ENCODE assay signal across 8 cellular contexts in genomic region chr6:36599791-36600209, GRCh38. TPM values are rescaled to one million over a fixed set of nuclear protein-coding genes. Genes with fewer than 3 reads are reported as not detected.
A peak's percentile ranks its signal among the peaks of the same experiment; 100 is the strongest.
DNase-seq lines count a peak whose midpoint lies in the region; ATAC-seq and TF ChIP-seq lines count a peak whose summit lies in the region.

No MANE protein-coding gene starts in this region.

- H3K9me3 ChIP-seq in mesodermal cell (ENCODE audit: control insufficient read depth, low read length) = no peaks in the 10 kb centered on the region

- 84 to 87% methylated on average over 10 to 14 of the region's 14 CpGs for WGBS in mesodermal cell (ENCODE audit: insufficient coverage in 2 of 2), 2 experiments

- peak overlapping the region; percentile 2 for H3K4me3 ChIP-seq in GM08714 (ENCODE audit: low read length)
- peak overlapping the region; percentile 23 for H3K4me3 ChIP-seq in choroid plexus epithelial cell (ENCODE audit: low read depth, low read length)
- H3K4me3 ChIP-seq in mesodermal cell (ENCODE audit: extremely low read depth, insufficient read depth, low read length, poor library complexity, severe bottlenecking) = peak overlapping the region; percentile 97

- H3K36me3 ChIP-seq in mesodermal cell (ENCODE audit: control insufficient read depth, insufficient read depth, low read length) = peaks cover 97% of the 10 kb centered on the region

- peak; percentile 64 for DNase-seq in choroid plexus epithelial cell (ENCODE audit: low read depth)
- peak; percentile 68 for DNase-seq in stimulated activated naive CD4-positive, alpha-beta T cell treated with Interleukin-2 at 50 U/mL for 16 hours (lab: John Stamatoyannopoulos, UW)
- DNase-seq in NCI-H1105 (lab: John Stamatoyannopoulos, UW) = no peak
- DNase-seq in NCI-H1436 (lab: John Stamatoyannopoulos, UW) = no peak

- peaks cover 17% of the 10 kb centered on the region for H3K4me1 ChIP-seq in mesodermal cell (ENCODE audit: control insufficient read depth, insufficient read depth, low read length, poor library complexity, severe bottlenecking)

- peak; percentile 89 for ATAC-seq in activated CD4-positive, CD25-positive, alpha-beta regulatory T cell treated with anti-CD3 and anti-CD28 coated beads, Interleukin-2, amount 50 U/mL, for 24 hours
- no peak for ATAC-seq in GM21381 (IDR thresholded peaks at IDR 0.05; ENCODE audit: unreplicated experiment)

- H3K27ac ChIP-seq in mesodermal cell (ENCODE audit: low read depth, low read length, severe bottlenecking) = peak overlapping the region; percentile 3

- no peak for TF ChIP-seq CTCF in choroid plexus epithelial cell (conservative IDR thresholded peaks at IDR 0.05; ENCODE audit: low read depth, low read length)

RNA-seq across cellular contexts. Expression of gene SRSF3, which starts 5.6 kb away (rescaled TPM):
- 311 TPM for polyA plus RNA-seq in mesodermal cell (2013, experiment 1 of 2)
- 329 TPM for polyA plus RNA-seq in mesodermal cell (2013, experiment 2 of 2)

RNA-seq across cellular contexts. Expression of gene STK38, which starts 52.5 kb away (rescaled TPM):
- polyA plus RNA-seq in mesodermal cell (2013, experiment 1 of 2) = 26.3 TPM
- polyA plus RNA-seq in mesodermal cell (2013, experiment 2 of 2) = 26.2 TPM

Comparison
In these comparisons a context has a peak if more than half of its experiments do, and no peak if none do; other contexts are left out.
1. H3K4me3 ChIP-seq: peak in every context shown above with its lines; median percentile 97 in mesodermal cell; 23 in choroid plexus epithelial cell; 2 in GM08714.
2. DNase-seq: peak in choroid plexus epithelial cell (single experiment) and stimulated activated naive CD4-positive, alpha-beta T cell treated with Interleukin-2 at 50 U/mL for 16 hours (single experiment); none in NCI-H1105 (single experiment) and NCI-H1436 (single experiment).